32 cellular contexts compared by ENCODE assay signal in genomic region chr15:88849376-88850122, GRCh38. TPM values are rescaled to one million over a fixed set of nuclear protein-coding genes. Genes with fewer than 3 reads are reported as not detected.
"Had no signal": no experiment of that assay in that cellular context is flagged by ENCODE, and none has a peak within 500 bp of the region (broad histone marks: within the 10 kb centered on the region; RNA-seq: fewer than 3 reads in every experiment).

No MANE protein-coding gene starts in this region.

- H3K27me3 ChIP-seq: brain microvascular endothelial cell, hepatocyte, pancreas, uterus had no signal

- H3K9me3 Mint-ChIP-seq: type B pancreatic cell had no signal

- H3K4me1 ChIP-seq: adrenal gland, gastroesophageal sphincter, pancreas, prostate gland, uterus had no signal

- H3K27ac ChIP-seq: adrenal gland, brain microvascular endothelial cell, coronary artery, dorsolateral prefrontal cortex, gastroesophageal sphincter, hepatocyte, pancreas, prostate gland, uterus had no signal

- H3K9me3 ChIP-seq: adrenal gland, gastroesophageal sphincter, pancreas, prostate gland, uterus had no signal

- H2AFZ ChIP-seq: hepatocyte had no signal

- H3K4me3 Mint-ChIP-seq: activated CD4-positive, alpha-beta T cell treated with anti-CD3 and anti-CD28 coated beads for 36 hours; activated naive CD4-positive, alpha-beta T cell treated with anti-CD3 and anti-CD28 coated beads for 36 hours; activated naive CD8-positive, alpha-beta T cell treated with anti-CD3 and anti-CD28 coated beads for 36 hours; activated T-helper 1 cell treated with anti-CD3 and anti-CD28 coated beads, Interleukin-12 subunit alpha, Interleukin-12 subunit beta, Interleukin-2, Interleukin-4 antibody, amounts not matched to agents 30 ng/mL and 10 ng/mL and 1 ng/mL, durations not matched to agents 14 hours and 24 hours and 36 hours; naive thymus-derived CD8-positive, alpha-beta T cell; stimulated activated memory B cell treated with anti-CD40 and anti-IgM and Interleukin-4, amounts not matched to agents 10 μg/mL and 1 μg/mL and 100 μg/mL, for 72 hours; stimulated activated naive CD8-positive, alpha-beta T cell treated with anti-CD3 and anti-CD28 coated beads, Interleukin-15, amount 100 ng/mL, for 72 hours; T-helper 2 cell treated with Interferon-gamma antibody and Interleukin-4, amounts not matched to agents 5 μg/mL and 100 μg/mL, for 36 hours; type B pancreatic cell had no signal

- H3K36me3 Mint-ChIP-seq: stimulated activated memory B cell treated with anti-CD40 and anti-IgM and Interleukin-4, amounts not matched to agents 10 μg/mL and 1 μg/mL and 100 μg/mL, for 72 hours; type B pancreatic cell had no signal

- DNase-seq: activated CD4-positive, alpha-beta T cell treated with anti-CD3 and anti-CD28 coated beads for 36 hours; activated CD4-positive, alpha-beta T cell treated with anti-CD3 and anti-CD28 coated beads, Interleukin-2, amount 50 U/mL, for 48 hours; activated CD4-positive, CD25-positive, alpha-beta regulatory T cell; activated CD8-positive, alpha-beta memory T cell treated with anti-CD3 and anti-CD28 coated beads for 24 hours; activated effector memory CD4-positive, alpha-beta T cell treated with anti-CD3 and anti-CD28 coated beads, Interleukin-2, amount 50 U/mL, for 16 hours; activated naive CD4-positive, alpha-beta T cell treated with anti-CD3 and anti-CD28 coated beads for 36 hours; activated naive CD8-positive, alpha-beta T cell treated with anti-CD3 and anti-CD28 coated beads for 36 hours; activated T-cell treated with anti-CD3 and anti-CD28 coated beads, Interleukin-2, amount 50 U/mL, for 1 hour; brain microvascular endothelial cell; dorsolateral prefrontal cortex; effector memory CD4-positive, alpha-beta T cell; left colon; naive thymus-derived CD8-positive, alpha-beta T cell; pancreas; retina; stimulated activated CD4-positive, alpha-beta T cell treated with anti-CD3 and anti-CD28 coated beads, Interleukin-1b, Interleukin-23, amount 100 ng/mL, for 48 hours; stimulated activated CD4-positive, alpha-beta T cell treated with anti-CD3 and anti-CD28 coated beads, Interleukin-4, amount 100 ng/mL, for 4 hours; stimulated activated CD8-positive, alpha-beta memory T cell treated with anti-CD3 and anti-CD28 coated beads, Interleukin-4, amount 100 ng/mL, for 48 hours; stimulated activated naive CD8-positive, alpha-beta T cell treated with anti-CD3 and anti-CD28 coated beads, Interleukin-15, amount 100 ng/mL, for 72 hours; substantia nigra; uterus had no signal

- H3K79me2 ChIP-seq: hepatocyte had no signal

- H3K36me3 ChIP-seq: adrenal gland, brain microvascular endothelial cell, gastroesophageal sphincter, pancreas, prostate gland, uterus had no signal

- H3K4me2 ChIP-seq: hepatocyte, smooth muscle cell had no signal

- ATAC-seq: activated CD4-positive, alpha-beta T cell treated with anti-CD3 and anti-CD28 coated beads for 36 hours; gastroesophageal sphincter; left colon; naive thymus-derived CD8-positive, alpha-beta T cell; pancreas; stimulated activated memory B cell treated with anti-CD40 and anti-IgM and Interleukin-4, amounts not matched to agents 10 μg/mL and 1 μg/mL and 100 μg/mL, for 72 hours; stimulated activated naive CD8-positive, alpha-beta T cell treated with anti-CD3 and anti-CD28 coated beads, Interleukin-15, amount 100 ng/mL, for 72 hours had no signal

- H3K27me3 Mint-ChIP-seq: activated CD4-positive, alpha-beta T cell treated with anti-CD3 and anti-CD28 coated beads for 36 hours had no signal

- H3K27ac Mint-ChIP-seq: activated CD4-positive, alpha-beta T cell treated with anti-CD3 and anti-CD28 coated beads for 36 hours; activated naive CD4-positive, alpha-beta T cell treated with anti-CD3 and anti-CD28 coated beads for 36 hours; activated naive CD8-positive, alpha-beta T cell treated with anti-CD3 and anti-CD28 coated beads for 36 hours; activated T-helper 1 cell treated with anti-CD3 and anti-CD28 coated beads, Interleukin-12 subunit alpha, Interleukin-12 subunit beta, Interleukin-2, Interleukin-4 antibody, amounts not matched to agents 30 ng/mL and 10 ng/mL and 1 ng/mL, durations not matched to agents 14 hours and 24 hours and 36 hours; stimulated activated memory B cell treated with anti-CD40 and anti-IgM and Interleukin-4, amounts not matched to agents 10 μg/mL and 1 μg/mL and 100 μg/mL, for 72 hours; T-helper 2 cell treated with Interferon-gamma antibody and Interleukin-4, amounts not matched to agents 5 μg/mL and 100 μg/mL, for 36 hours; type B pancreatic cell had no signal

- H3K4me3 ChIP-seq: adrenal gland, coronary artery, dorsolateral prefrontal cortex, gastroesophageal sphincter, hepatocyte, pancreas, prostate gland, smooth muscle cell, uterus had no signal

RNA-seq across cellular contexts. Expression of gene ACAN, which starts 46.3 kb away (rescaled TPM):
- total RNA-seq: activated CD4-positive, alpha-beta T cell treated with anti-CD3 and anti-CD28 coated beads for 36 hours; activated naive CD4-positive, alpha-beta T cell treated with anti-CD3 and anti-CD28 coated beads for 36 hours; activated naive CD8-positive, alpha-beta T cell treated with anti-CD3 and anti-CD28 coated beads for 36 hours; activated T-helper 1 cell treated with anti-CD3 and anti-CD28 coated beads, Interleukin-12 subunit alpha, Interleukin-12 subunit beta, Interleukin-2, Interleukin-4 antibody, amounts not matched to agents 30 ng/mL and 10 ng/mL and 1 ng/mL, durations not matched to agents 14 hours and 24 hours and 36 hours; epithelial cell of proximal tubule; naive thymus-derived CD8-positive, alpha-beta T cell; smooth muscle cell had no signal
